Comparison of ENCODE assay signal across 2 cellular contexts in the genomic region with DNA sequence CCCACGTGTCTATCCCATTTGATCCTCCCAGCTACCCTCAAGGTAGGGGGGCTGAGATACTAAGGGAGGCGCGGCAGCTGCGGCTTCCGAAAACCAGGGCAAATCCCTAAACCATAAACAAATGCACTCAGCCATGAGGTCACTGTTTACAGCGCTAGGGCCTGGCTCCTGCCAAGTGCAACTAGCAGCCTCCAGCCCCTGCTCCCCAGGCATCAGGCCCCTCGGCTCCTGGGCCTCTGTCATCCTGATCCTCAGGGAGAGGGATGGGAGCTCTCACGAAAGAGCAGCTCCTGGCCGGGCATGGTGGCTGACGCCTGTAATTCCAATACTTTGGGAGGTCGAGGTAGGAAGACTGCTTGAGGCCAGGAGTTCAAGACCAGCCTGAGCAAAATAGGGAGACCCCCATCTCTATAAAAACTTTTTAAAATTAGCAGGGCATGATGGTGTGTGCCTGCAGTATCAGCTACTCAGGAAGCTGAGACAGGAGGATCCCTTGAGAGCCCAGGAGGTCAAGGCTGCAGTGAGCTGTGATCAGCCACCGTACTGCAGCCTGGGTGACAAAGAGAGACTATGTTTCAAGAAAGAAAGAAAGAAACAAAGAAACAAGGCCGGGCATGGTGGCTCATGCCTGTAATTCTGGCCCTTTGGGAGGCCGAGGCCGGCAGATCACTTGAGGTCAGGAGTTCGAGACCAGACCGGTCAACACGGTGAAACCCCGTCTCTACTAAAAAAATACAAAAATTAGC.
TF ChIP-seq lines count a peak whose summit lies in the region.

No MANE protein-coding gene starts in this region.

TF ChIP-seq in GM23338, 12 proteins besides CTCF, POLR2A, EP300 and RAD21 (continued from another document):
- TF ChIP-seq, protein P1, sequence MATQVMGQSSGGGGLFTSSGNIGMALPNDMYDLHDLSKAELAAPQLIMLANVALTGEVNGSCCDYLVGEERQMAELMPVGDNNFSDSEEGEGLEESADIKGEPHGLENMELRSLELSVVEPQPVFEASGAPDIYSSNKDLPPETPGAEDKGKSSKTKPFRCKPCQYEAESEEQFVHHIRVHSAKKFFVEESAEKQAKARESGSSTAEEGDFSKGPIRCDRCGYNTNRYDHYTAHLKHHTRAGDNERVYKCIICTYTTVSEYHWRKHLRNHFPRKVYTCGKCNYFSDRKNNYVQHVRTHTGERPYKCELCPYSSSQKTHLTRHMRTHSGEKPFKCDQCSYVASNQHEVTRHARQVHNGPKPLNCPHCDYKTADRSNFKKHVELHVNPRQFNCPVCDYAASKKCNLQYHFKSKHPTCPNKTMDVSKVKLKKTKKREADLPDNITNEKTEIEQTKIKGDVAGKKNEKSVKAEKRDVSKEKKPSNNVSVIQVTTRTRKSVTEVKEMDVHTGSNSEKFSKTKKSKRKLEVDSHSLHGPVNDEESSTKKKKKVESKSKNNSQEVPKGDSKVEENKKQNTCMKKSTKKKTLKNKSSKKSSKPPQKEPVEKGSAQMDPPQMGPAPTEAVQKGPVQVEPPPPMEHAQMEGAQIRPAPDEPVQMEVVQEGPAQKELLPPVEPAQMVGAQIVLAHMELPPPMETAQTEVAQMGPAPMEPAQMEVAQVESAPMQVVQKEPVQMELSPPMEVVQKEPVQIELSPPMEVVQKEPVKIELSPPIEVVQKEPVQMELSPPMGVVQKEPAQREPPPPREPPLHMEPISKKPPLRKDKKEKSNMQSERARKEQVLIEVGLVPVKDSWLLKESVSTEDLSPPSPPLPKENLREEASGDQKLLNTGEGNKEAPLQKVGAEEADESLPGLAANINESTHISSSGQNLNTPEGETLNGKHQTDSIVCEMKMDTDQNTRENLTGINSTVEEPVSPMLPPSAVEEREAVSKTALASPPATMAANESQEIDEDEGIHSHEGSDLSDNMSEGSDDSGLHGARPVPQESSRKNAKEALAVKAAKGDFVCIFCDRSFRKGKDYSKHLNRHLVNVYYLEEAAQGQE (IDR thresholded peaks at IDR 0.05; ENCODE audit: unreplicated experiment), result no peak
- TF ChIP-seq JUNB (IDR thresholded peaks at IDR 0.05; ENCODE audit: unreplicated experiment) (no peak), EZH2phosphoT487 (IDR thresholded peaks at IDR 0.05; ENCODE audit: unreplicated experiment) (no peak), POLR2AphosphoS5 (IDR thresholded peaks at IDR 0.05; ENCODE audit: low read depth) (no peak), NANOG (IDR thresholded peaks at IDR 0.05; ENCODE audit: borderline replicate concordance) (no peak), CREB1 (CRISPR knock-in tag; IDR thresholded peaks at IDR 0.05; ENCODE audit: low read depth) (no peak), ZNF331 (CRISPR knock-in tag; IDR thresholded peaks at IDR 0.05; ENCODE audit: low read depth) (no peak)
- TF ChIP-seq, protein P2, sequence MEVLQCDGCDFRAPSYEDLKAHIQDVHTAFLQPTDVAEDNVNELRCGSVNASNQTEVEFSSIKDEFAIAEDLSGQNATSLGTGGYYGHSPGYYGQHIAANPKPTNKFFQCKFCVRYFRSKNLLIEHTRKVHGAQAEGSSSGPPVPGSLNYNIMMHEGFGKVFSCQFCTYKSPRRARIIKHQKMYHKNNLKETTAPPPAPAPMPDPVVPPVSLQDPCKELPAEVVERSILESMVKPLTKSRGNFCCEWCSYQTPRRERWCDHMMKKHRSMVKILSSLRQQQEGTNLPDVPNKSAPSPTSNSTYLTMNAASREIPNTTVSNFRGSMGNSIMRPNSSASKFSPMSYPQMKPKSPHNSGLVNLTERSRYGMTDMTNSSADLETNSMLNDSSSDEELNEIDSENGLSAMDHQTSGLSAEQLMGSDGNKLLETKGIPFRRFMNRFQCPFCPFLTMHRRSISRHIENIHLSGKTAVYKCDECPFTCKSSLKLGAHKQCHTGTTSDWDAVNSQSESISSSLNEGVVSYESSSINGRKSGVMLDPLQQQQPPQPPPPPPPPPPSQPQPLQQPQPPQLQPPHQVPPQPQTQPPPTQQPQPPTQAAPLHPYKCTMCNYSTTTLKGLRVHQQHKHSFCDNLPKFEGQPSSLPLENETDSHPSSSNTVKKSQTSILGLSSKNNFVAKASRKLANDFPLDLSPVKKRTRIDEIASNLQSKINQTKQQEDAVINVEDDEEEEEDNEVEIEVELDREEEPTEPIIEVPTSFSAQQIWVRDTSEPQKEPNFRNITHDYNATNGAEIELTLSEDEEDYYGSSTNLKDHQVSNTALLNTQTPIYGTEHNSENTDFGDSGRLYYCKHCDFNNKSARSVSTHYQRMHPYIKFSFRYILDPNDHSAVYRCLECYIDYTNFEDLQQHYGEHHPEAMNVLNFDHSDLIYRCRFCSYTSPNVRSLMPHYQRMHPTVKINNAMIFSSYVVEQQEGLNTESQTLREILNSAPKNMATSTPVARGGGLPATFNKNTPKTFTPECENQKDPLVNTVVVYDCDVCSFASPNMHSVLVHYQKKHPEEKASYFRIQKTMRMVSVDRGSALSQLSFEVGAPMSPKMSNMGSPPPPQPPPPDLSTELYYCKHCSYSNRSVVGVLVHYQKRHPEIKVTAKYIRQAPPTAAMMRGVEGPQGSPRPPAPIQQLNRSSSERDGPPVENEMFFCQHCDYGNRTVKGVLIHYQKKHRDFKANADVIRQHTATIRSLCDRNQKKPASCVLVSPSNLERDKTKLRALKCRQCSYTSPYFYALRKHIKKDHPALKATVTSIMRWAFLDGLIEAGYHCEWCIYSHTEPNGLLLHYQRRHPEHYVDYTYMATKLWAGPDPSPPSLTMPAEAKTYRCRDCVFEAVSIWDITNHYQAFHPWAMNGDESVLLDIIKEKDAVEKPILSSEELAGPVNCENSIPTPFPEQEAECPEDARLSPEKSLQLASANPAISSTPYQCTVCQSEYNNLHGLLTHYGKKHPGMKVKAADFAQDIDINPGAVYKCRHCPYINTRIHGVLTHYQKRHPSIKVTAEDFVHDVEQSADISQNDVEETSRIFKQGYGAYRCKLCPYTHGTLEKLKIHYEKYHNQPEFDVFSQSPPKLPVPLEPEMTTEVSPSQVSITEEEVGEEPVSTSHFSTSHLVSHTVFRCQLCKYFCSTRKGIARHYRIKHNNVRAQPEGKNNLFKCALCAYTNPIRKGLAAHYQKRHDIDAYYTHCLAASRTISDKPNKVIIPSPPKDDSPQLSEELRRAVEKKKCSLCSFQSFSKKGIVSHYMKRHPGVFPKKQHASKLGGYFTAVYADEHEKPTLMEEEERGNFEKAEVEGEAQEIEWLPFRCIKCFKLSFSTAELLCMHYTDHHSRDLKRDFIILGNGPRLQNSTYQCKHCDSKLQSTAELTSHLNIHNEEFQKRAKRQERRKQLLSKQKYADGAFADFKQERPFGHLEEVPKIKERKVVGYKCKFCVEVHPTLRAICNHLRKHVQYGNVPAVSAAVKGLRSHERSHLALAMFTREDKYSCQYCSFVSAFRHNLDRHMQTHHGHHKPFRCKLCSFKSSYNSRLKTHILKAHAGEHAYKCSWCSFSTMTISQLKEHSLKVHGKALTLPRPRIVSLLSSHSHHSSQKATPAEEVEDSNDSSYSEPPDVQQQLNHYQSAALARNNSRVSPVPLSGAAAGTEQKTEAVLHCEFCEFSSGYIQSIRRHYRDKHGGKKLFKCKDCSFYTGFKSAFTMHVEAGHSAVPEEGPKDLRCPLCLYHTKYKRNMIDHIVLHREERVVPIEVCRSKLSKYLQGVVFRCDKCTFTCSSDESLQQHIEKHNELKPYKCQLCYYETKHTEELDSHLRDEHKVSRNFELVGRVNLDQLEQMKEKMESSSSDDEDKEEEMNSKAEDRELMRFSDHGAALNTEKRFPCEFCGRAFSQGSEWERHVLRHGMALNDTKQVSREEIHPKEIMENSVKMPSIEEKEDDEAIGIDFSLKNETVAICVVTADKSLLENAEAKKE (CRISPR knock-in tag; IDR thresholded peaks at IDR 0.05), result no peak
TF ChIP-seq in GM23338: peak in this region for 0.

TF ChIP-seq in WTC11, 78 proteins besides CTCF, POLR2A, EP300 and RAD21 (continued from another document and continues in another):
- TF ChIP-seq, protein P3, sequence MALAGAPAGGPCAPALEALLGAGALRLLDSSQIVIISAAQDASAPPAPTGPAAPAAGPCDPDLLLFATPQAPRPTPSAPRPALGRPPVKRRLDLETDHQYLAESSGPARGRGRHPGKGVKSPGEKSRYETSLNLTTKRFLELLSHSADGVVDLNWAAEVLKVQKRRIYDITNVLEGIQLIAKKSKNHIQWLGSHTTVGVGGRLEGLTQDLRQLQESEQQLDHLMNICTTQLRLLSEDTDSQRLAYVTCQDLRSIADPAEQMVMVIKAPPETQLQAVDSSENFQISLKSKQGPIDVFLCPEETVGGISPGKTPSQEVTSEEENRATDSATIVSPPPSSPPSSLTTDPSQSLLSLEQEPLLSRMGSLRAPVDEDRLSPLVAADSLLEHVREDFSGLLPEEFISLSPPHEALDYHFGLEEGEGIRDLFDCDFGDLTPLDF (CRISPR knock-in tag; IDR thresholded peaks at IDR 0.05), result no peak
- TF ChIP-seq KAT7 (CRISPR knock-in tag; IDR thresholded peaks at IDR 0.05; ENCODE audit: borderline replicate concordance) (no peak), ZNF263 (CRISPR knock-in tag; IDR thresholded peaks at IDR 0.05; ENCODE audit: low read depth) (no peak), JUN (CRISPR knock-in tag; IDR thresholded peaks at IDR 0.05) (no peak), SMAD3 (CRISPR knock-in tag; IDR thresholded peaks at IDR 0.05; ENCODE audit: borderline replicate concordance) (no peak), TP53 (CRISPR knock-in tag; IDR thresholded peaks at IDR 0.05) (no peak)
- TF ChIP-seq, protein P4, sequence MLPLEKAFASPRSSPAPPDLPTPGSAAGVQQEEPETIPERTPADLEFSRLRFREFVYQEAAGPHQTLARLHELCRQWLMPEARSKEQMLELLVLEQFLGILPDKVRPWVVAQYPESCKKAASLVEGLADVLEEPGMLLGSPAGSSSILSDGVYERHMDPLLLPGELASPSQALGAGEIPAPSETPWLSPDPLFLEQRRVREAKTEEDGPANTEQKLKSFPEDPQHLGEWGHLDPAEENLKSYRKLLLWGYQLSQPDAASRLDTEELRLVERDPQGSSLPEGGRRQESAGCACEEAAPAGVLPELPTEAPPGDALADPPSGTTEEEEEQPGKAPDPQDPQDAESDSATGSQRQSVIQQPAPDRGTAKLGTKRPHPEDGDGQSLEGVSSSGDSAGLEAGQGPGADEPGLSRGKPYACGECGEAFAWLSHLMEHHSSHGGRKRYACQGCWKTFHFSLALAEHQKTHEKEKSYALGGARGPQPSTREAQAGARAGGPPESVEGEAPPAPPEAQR (CRISPR knock-in tag; IDR thresholded peaks at IDR 0.05), result no peak
- TF ChIP-seq, protein P5, sequence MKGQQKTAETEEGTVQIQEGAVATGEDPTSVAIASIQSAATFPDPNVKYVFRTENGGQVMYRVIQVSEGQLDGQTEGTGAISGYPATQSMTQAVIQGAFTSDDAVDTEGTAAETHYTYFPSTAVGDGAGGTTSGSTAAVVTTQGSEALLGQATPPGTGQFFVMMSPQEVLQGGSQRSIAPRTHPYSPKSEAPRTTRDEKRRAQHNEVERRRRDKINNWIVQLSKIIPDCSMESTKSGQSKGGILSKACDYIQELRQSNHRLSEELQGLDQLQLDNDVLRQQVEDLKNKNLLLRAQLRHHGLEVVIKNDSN (CRISPR knock-in tag; IDR thresholded peaks at IDR 0.05), result no peak
- TF ChIP-seq, protein P6, sequence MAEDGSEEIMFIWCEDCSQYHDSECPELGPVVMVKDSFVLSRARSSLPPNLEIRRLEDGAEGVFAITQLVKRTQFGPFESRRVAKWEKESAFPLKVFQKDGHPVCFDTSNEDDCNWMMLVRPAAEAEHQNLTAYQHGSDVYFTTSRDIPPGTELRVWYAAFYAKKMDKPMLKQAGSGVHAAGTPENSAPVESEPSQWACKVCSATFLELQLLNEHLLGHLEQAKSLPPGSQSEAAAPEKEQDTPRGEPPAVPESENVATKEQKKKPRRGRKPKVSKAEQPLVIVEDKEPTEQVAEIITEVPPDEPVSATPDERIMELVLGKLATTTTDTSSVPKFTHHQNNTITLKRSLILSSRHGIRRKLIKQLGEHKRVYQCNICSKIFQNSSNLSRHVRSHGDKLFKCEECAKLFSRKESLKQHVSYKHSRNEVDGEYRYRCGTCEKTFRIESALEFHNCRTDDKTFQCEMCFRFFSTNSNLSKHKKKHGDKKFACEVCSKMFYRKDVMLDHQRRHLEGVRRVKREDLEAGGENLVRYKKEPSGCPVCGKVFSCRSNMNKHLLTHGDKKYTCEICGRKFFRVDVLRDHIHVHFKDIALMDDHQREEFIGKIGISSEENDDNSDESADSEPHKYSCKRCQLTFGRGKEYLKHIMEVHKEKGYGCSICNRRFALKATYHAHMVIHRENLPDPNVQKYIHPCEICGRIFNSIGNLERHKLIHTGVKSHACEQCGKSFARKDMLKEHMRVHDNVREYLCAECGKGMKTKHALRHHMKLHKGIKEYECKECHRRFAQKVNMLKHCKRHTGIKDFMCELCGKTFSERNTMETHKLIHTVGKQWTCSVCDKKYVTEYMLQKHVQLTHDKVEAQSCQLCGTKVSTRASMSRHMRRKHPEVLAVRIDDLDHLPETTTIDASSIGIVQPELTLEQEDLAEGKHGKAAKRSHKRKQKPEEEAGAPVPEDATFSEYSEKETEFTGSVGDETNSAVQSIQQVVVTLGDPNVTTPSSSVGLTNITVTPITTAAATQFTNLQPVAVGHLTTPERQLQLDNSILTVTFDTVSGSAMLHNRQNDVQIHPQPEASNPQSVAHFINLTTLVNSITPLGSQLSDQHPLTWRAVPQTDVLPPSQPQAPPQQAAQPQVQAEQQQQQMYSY (CRISPR knock-in tag; IDR thresholded peaks at IDR 0.05), result no peak
- TF ChIP-seq, protein P7, sequence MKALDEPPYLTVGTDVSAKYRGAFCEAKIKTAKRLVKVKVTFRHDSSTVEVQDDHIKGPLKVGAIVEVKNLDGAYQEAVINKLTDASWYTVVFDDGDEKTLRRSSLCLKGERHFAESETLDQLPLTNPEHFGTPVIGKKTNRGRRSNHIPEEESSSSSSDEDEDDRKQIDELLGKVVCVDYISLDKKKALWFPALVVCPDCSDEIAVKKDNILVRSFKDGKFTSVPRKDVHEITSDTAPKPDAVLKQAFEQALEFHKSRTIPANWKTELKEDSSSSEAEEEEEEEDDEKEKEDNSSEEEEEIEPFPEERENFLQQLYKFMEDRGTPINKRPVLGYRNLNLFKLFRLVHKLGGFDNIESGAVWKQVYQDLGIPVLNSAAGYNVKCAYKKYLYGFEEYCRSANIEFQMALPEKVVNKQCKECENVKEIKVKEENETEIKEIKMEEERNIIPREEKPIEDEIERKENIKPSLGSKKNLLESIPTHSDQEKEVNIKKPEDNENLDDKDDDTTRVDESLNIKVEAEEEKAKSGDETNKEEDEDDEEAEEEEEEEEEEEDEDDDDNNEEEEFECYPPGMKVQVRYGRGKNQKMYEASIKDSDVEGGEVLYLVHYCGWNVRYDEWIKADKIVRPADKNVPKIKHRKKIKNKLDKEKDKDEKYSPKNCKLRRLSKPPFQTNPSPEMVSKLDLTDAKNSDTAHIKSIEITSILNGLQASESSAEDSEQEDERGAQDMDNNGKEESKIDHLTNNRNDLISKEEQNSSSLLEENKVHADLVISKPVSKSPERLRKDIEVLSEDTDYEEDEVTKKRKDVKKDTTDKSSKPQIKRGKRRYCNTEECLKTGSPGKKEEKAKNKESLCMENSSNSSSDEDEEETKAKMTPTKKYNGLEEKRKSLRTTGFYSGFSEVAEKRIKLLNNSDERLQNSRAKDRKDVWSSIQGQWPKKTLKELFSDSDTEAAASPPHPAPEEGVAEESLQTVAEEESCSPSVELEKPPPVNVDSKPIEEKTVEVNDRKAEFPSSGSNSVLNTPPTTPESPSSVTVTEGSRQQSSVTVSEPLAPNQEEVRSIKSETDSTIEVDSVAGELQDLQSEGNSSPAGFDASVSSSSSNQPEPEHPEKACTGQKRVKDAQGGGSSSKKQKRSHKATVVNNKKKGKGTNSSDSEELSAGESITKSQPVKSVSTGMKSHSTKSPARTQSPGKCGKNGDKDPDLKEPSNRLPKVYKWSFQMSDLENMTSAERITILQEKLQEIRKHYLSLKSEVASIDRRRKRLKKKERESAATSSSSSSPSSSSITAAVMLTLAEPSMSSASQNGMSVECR (CRISPR knock-in tag; IDR thresholded peaks at IDR 0.05; ENCODE audit: borderline replicate concordance), result no peak
- TF ChIP-seq, protein P8, sequence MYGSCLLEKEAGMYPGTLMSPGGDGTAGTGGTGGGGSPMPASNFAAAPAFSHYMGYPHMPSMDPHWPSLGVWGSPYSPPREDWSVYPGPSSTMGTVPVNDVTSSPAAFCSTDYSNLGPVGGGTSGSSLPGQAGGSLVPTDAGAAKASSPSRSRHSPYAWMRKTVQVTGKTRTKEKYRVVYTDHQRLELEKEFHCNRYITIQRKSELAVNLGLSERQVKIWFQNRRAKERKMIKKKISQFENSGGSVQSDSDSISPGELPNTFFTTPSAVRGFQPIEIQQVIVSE (CRISPR knock-in tag; IDR thresholded peaks at IDR 0.05; ENCODE audit: borderline replicate concordance), result no peak
